Comparison of ENCODE assay signal across 26 cellular contexts in genomic region chr5:59301727-59302126, GRCh38.
DNase-seq lines count a peak whose midpoint lies in the region; ATAC-seq and TF ChIP-seq lines count a peak whose summit lies in the region.
"Had no signal": no experiment of that assay in that cellular context is flagged by ENCODE, and none has a peak within 500 bp of the region (broad histone marks: within the 10 kb centered on the region; RNA-seq: fewer than 3 reads in every experiment).

No MANE protein-coding gene starts in this region.

- peaks cover 7% of the 10 kb centered on the region for H3K36me3 Mint-ChIP-seq in nephron (ENCODE audit: low read depth)
- H3K36me3 Mint-ChIP-seq in chondrocyte (ENCODE audit: low read depth) = peaks cover 3% of the 10 kb centered on the region
- H3K36me3 Mint-ChIP-seq: activated naive CD8-positive, alpha-beta T cell treated with anti-CD3 and anti-CD28 coated beads for 36 hours; neural progenitor cell had no signal

- no peaks in the 10 kb centered on the region for H3K27me3 Mint-ChIP-seq in nephron (ENCODE audit: low read depth)
- H3K27me3 Mint-ChIP-seq in chondrocyte (ENCODE audit: low read depth) = no peaks in the 10 kb centered on the region
- H3K27me3 Mint-ChIP-seq: activated naive CD8-positive, alpha-beta T cell treated with anti-CD3 and anti-CD28 coated beads for 36 hours had no signal

- no peak for TF ChIP-seq CTCF in cardiac muscle cell (IDR thresholded peaks at IDR 0.05; ENCODE audit: low read depth, low read length)
- no peak for TF ChIP-seq CTCF in nephron (IDR thresholded peaks at IDR 0.05; ENCODE audit: unreplicated experiment in 3 of 3)
- no peak for TF ChIP-seq CTCF in chondrocyte (IDR thresholded peaks at IDR 0.05)

- H3K27me3 ChIP-seq in cardiac muscle cell = no peaks in the 10 kb centered on the region
- H3K27me3 ChIP-seq: ascending aorta; BLaER1 treated with 17β-estradiol and CSF1 and Interleukin-3, amounts not matched to agents 10 nM and 100 nM; heart left ventricle; neural progenitor cell; upper lobe of left lung had no signal

- intact Hi-C loops in left cardiac atrium (cut with DNase I) = no loop called here

- H3K9me3 Mint-ChIP-seq in nephron (peaks cover 30% of the 10 kb centered on the region), chondrocyte (ENCODE audit: low read depth) (peaks cover 7% of the 10 kb centered on the region)
- H3K9me3 Mint-ChIP-seq: T-helper 1 cell treated with Interleukin-12 subunit alpha and Interleukin-12 subunit beta and Interleukin-4 antibody, amounts not matched to agents 30 μg/mL and 1 μg/mL, for 36 hours had no signal

- peak overlapping the region; percentile 13 to 53 (median 31) for H3K27ac Mint-ChIP-seq in nephron
- no peak overlapping the region for H3K27ac Mint-ChIP-seq in chondrocyte (ENCODE audit: unreplicated experiment)
- H3K27ac Mint-ChIP-seq: activated CD4-positive, alpha-beta T cell treated with anti-CD3 and anti-CD28 coated beads, Interleukin-2, amount 10 ng/mL, durations not matched to agents 24 days and 14 days; activated naive CD8-positive, alpha-beta T cell treated with anti-CD3 and anti-CD28 coated beads for 36 hours; activated T-helper 1 cell treated with anti-CD3 and anti-CD28 coated beads, Interleukin-12 subunit alpha, Interleukin-12 subunit beta, Interleukin-2, Interleukin-4 antibody, amounts not matched to agents 30 ng/mL and 10 ng/mL and 1 ng/mL, durations not matched to agents 14 hours and 24 hours and 36 hours; neural progenitor cell; T-helper 1 cell treated with Interleukin-12 subunit alpha and Interleukin-12 subunit beta and Interleukin-4 antibody, amounts not matched to agents 30 μg/mL and 1 μg/mL, for 36 hours had no signal

- H3K4me3 ChIP-seq in cardiac muscle cell = no peak overlapping the region
- H3K4me3 ChIP-seq: ascending aorta; BLaER1 treated with 17β-estradiol and CSF1 and Interleukin-3, amounts not matched to agents 10 nM and 100 nM; HAP-1; heart left ventricle; neural progenitor cell; upper lobe of left lung had no signal

- H3K4me1 Mint-ChIP-seq in nephron (peaks cover 38% of the 10 kb centered on the region), chondrocyte (ENCODE audit: low read depth) (peaks cover 27% of the 10 kb centered on the region)
- H3K4me1 Mint-ChIP-seq: neural progenitor cell had no signal

- peak overlapping the region; percentile 3 for H3K27ac ChIP-seq in cardiac muscle cell
- H3K27ac ChIP-seq: ascending aorta, neural progenitor cell, upper lobe of left lung had no signal

- no peak overlapping the region for H3K4me3 Mint-ChIP-seq in nephron
- no peak overlapping the region for H3K4me3 Mint-ChIP-seq in chondrocyte (ENCODE audit: unreplicated experiment)
- H3K4me3 Mint-ChIP-seq: activated CD4-positive, alpha-beta T cell treated with anti-CD3 and anti-CD28 coated beads, Interleukin-2, amount 10 ng/mL, durations not matched to agents 24 days and 14 days; activated naive CD8-positive, alpha-beta T cell treated with anti-CD3 and anti-CD28 coated beads for 36 hours; activated T-helper 1 cell treated with anti-CD3 and anti-CD28 coated beads, Interleukin-12 subunit alpha, Interleukin-12 subunit beta, Interleukin-2, Interleukin-4 antibody, amounts not matched to agents 30 ng/mL and 10 ng/mL and 1 ng/mL, durations not matched to agents 14 hours and 24 hours and 36 hours; neural progenitor cell; T-helper 1 cell treated with Interleukin-12 subunit alpha and Interleukin-12 subunit beta and Interleukin-4 antibody, amounts not matched to agents 30 μg/mL and 1 μg/mL, for 36 hours had no signal

- ATAC-seq in left cardiac atrium = no peak
- ATAC-seq: heart left ventricle, HepG2 had no signal

- DNase-seq in cardiac muscle cell (ENCODE audit: low read depth in 1 of 2, low spot score in 1 of 2) = no peak
- no peak for DNase-seq in left cardiac atrium
- DNase-seq in dermis blood vessel endothelial cell = peak; percentile 71
- no peak for DNase-seq in chondrocyte (ENCODE audit: low spot score)
- no peak for DNase-seq in midbrain (lab: John Stamatoyannopoulos, UW)
- no peak for DNase-seq in NCI-H1092 treated with DMSO at 0.1 percent for 48 hours (lab: John Stamatoyannopoulos, UW)
- DNase-seq in GM03348 (ENCODE audit: low spot score) = no peak
- DNase-seq: activated CD4-positive, alpha-beta T cell treated with anti-CD3 and anti-CD28 coated beads, Interleukin-2, amount 10 ng/mL, durations not matched to agents 24 days and 14 days; activated naive CD8-positive, alpha-beta T cell treated with anti-CD3 and anti-CD28 coated beads for 36 hours; Calu3; heart left ventricle; mesendoderm; NCI-H1105; NCI-H2029; NCI-H526 treated with DMSO at 0.1 percent for 48 hours; posterior cingulate gyrus; stimulated activated CD8-positive, alpha-beta memory T cell treated with anti-CD3 and anti-CD28 coated beads, Interleukin-4, amount 100 ng/mL, for 48 hours; upper lobe of left lung had no signal

- H3K36me3 ChIP-seq in cardiac muscle cell = no peaks in the 10 kb centered on the region
- H3K36me3 ChIP-seq: ascending aorta; BLaER1 treated with 17β-estradiol and CSF1 and Interleukin-3, amounts not matched to agents 10 nM and 100 nM; HAP-1; heart left ventricle; neural progenitor cell; upper lobe of left lung had no signal

- H3K9me3 ChIP-seq in cardiac muscle cell (ENCODE audit: low read depth) = no peaks in the 10 kb centered on the region
- H3K9me3 ChIP-seq: ascending aorta, HAP-1, upper lobe of left lung had no signal

- no peaks in the 10 kb centered on the region for H3K4me1 ChIP-seq in cardiac muscle cell (ENCODE audit: low read depth)
- H3K4me1 ChIP-seq: HAP-1, neural progenitor cell had no signal
